Comparison of ENCODE assay signal across 21 cellular contexts in genomic region chr7:32611201-32611691, GRCh38.
DNase-seq lines count a peak whose midpoint lies in the region; ATAC-seq and TF ChIP-seq lines count a peak whose summit lies in the region.
"Had no signal": no experiment of that assay in that cellular context is flagged by ENCODE, and none has a peak within 500 bp of the region (broad histone marks: within the 10 kb centered on the region; RNA-seq: fewer than 3 reads in every experiment).

No MANE protein-coding gene starts in this region.

- WGBS in suprapubic skin, result 45% methylated on average over 4 of the region's 4 CpGs

- no peak overlapping the region for H3K9ac ChIP-seq in HUES6 (ENCODE audit: low read length)
- H3K9ac ChIP-seq in iPS-20b (ENCODE audit: low read depth, low read length), result 0 out of 2 replicates have a peak overlapping the region, but pooled peaks have one; percentile 5
- H3K9ac ChIP-seq: KMS-11, parathyroid adenoma had no signal

- ATAC-seq in stimulated activated naive CD8-positive, alpha-beta T cell treated with anti-CD3 and anti-CD28 coated beads, Interleukin-15, Interleukin-2, amounts not matched to agents 100 U/mL and 50 U/mL, for 24 hours, result no peak
- ATAC-seq: body of pancreas, GM12878 had no signal

- H3K4me3 ChIP-seq in HUES6 (ENCODE audit: low read depth, low read length) (no peak overlapping the region), dorsolateral prefrontal cortex (no peak overlapping the region), iPS-20b (ENCODE audit: low read length) (no peak overlapping the region), suprapubic skin (no peak overlapping the region)
- H3K4me3 ChIP-seq: body of pancreas, GM12878 had no signal

- TF ChIP-seq CTCF in dorsolateral prefrontal cortex (IDR thresholded peaks at IDR 0.05 in 54 of 56, conservative IDR thresholded peaks at IDR 0.05 in 2 of 56; ENCODE audit: low read depth in 1 of 56, partially characterized antibody in 56 of 56) (no peak), suprapubic skin (IDR thresholded peaks at IDR 0.05) (no peak)

- H3K27ac ChIP-seq in HUES6 (ENCODE audit: low read depth, low read length), result peak overlapping the region; percentile 16; the same call in 1 of the 2 replicates
- peak overlapping the region in 57 of 59 donors; percentile 17 to 93 (median 76) for H3K27ac ChIP-seq in dorsolateral prefrontal cortex
- H3K27ac ChIP-seq in iPS-20b (ENCODE audit: low read length), result no peak overlapping the region
- H3K27ac ChIP-seq in suprapubic skin, result peak overlapping the region; percentile 47
- H3K27ac ChIP-seq: body of pancreas, C4-2B, KMS-11, parathyroid adenoma, RWPE1 had no signal

- TF ChIP-seq POLR2A in suprapubic skin (IDR thresholded peaks at IDR 0.05), result no peak

- no peaks in the 10 kb centered on the region for H3K9me3 ChIP-seq in HUES6 (ENCODE audit: control insufficient read depth, insufficient read depth, low read depth, low read length)
- no peaks in the 10 kb centered on the region for H3K9me3 ChIP-seq in iPS-20b (ENCODE audit: insufficient read depth, low read depth, low read length)
- no peaks in the 10 kb centered on the region for H3K9me3 ChIP-seq in suprapubic skin
- H3K9me3 ChIP-seq: body of pancreas had no signal

- intact Hi-C loops in dorsolateral prefrontal cortex (cut with DNase I), result no loop called here

- H3K4me1 ChIP-seq in HUES6 (ENCODE audit: control insufficient read depth, insufficient read depth, low read length) (peaks cover 13% of the 10 kb centered on the region), iPS-20b (ENCODE audit: insufficient read depth, low read length) (peaks cover 11% of the 10 kb centered on the region), suprapubic skin (peaks cover 6% of the 10 kb centered on the region)
- H3K4me1 ChIP-seq: body of pancreas, parathyroid adenoma had no signal

- H3K36me3 ChIP-seq in HUES6 (ENCODE audit: control insufficient read depth, insufficient read depth, low read length) (no peaks in the 10 kb centered on the region), iPS-20b (ENCODE audit: insufficient read depth, low read depth, low read length) (no peaks in the 10 kb centered on the region), suprapubic skin (no peaks in the 10 kb centered on the region)

- H3K27me3 ChIP-seq in HUES6 (ENCODE audit: control insufficient read depth, insufficient read depth, low read length), result no peaks in the 10 kb centered on the region
- no peaks in the 10 kb centered on the region for H3K27me3 ChIP-seq in dorsolateral prefrontal cortex
- no peaks in the 10 kb centered on the region for H3K27me3 ChIP-seq in iPS-20b (ENCODE audit: insufficient read depth, low read length)
- H3K27me3 ChIP-seq in suprapubic skin, result no peaks in the 10 kb centered on the region
- H3K27me3 ChIP-seq: body of pancreas had no signal

- no peak for DNase-seq in dorsolateral prefrontal cortex
- no peak for DNase-seq in suprapubic skin (ENCODE audit: low spot score in 2 of 2)
- no peak for DNase-seq in activated CD4-positive, CD25-positive, alpha-beta regulatory T cell treated with anti-CD3 and anti-CD28 coated beads, Interleukin-2, amount 50 U/mL, for 72 hours
- DNase-seq in NCI-H524 treated with DMSO at 0.1 percent for 48 hours (lab: John Stamatoyannopoulos, UW), result no peak
- no peak for DNase-seq in stimulated activated naive CD8-positive, alpha-beta T cell treated with anti-CD3 and anti-CD28 coated beads, Interleukin-15, Interleukin-2, amounts not matched to agents 100 U/mL and 50 U/mL, for 24 hours
- no peak for DNase-seq in iPS-NIHi7 (ENCODE audit: extremely low spot score)
- DNase-seq: activated CD4-positive, alpha-beta memory T cell treated with anti-CD3 and anti-CD28 coated beads for 36 hours; body of pancreas; DND-41; GOT3; NCI-H1436; NCI-H748 treated with DMSO at 0.1 percent for 48 hours; stimulated activated CD8-positive, alpha-beta memory T cell treated with anti-CD3 and anti-CD28 coated beads, Interleukin-4, amount 100 ng/mL, for 48 hours; T-helper 9 cell had no signal

- TF ChIP-seq EP300 in suprapubic skin (IDR thresholded peaks at IDR 0.05), result no peak
